Comparison of ENCODE assay signal across 27 cellular contexts in genomic region chr10:110828525-110828924, GRCh38. TPM values are rescaled to one million over a fixed set of nuclear protein-coding genes. Genes with fewer than 3 reads are reported as not detected.
DNase-seq lines count a peak whose midpoint lies in the region; ATAC-seq, FAIRE-seq and TF ChIP-seq lines count a peak whose summit lies in the region.
"Had no signal": no experiment of that assay in that cellular context is flagged by ENCODE, and none has a peak within 500 bp of the region (broad histone marks: within the 10 kb centered on the region; RNA-seq: fewer than 3 reads in every experiment).

No MANE protein-coding gene starts in this region.

- no peak overlapping the region for H3K27ac Mint-ChIP-seq in neural progenitor cell
- H3K27ac Mint-ChIP-seq: activated CD8-positive, alpha-beta T cell treated with anti-CD3 and anti-CD28 coated beads, Interleukin-2, amount 10 ng/mL, durations not matched to agents 7 days and 5 days; activated T-helper 2 cell treated with anti-CD3 and anti-CD28 coated beads, Interferon-gamma antibody, Interleukin-2, Interleukin-4, amounts not matched to agents 10 μg/mL and 5 μg/mL and 100 μg/mL, durations not matched to agents 14 hours and 24 hours and 36 hours; CD8-positive, alpha-beta T cell; GM23338; HFFc6; natural killer cell treated with Interleukin-12 subunit alpha and Interleukin-12 subunit beta and Interleukin-15 and Interleukin-18, amount 100 ng/mL, for 72 hours had no signal

- H4K20me1 ChIP-seq in K562 (replicated peaks; ENCODE audit: control insufficient read depth, insufficient read depth, low read length) (no peaks in the 10 kb centered on the region), neural progenitor cell (ENCODE audit: low read depth) (no peaks in the 10 kb centered on the region)

- no peak for TF ChIP-seq POLR2A in K562 (conservative IDR thresholded peaks at IDR 0.05)

- H3K27me3 Mint-ChIP-seq in neural progenitor cell (ENCODE audit: insufficient read depth, low read depth), result peaks cover 7% of the 10 kb centered on the region
- H3K27me3 Mint-ChIP-seq: IgD-negative memory B cell had no signal

- H3K4me1 ChIP-seq in HEK293 (ENCODE audit: control insufficient read depth, insufficient read depth, low read length), result no peaks in the 10 kb centered on the region
- no peaks in the 10 kb centered on the region; a peak in 2 of 5 replicates for H3K4me1 ChIP-seq in K562 (replicated peaks in 1 of 2; ENCODE audit: control insufficient read depth in 2 of 2, insufficient read depth in 2 of 2, low read length in 2 of 2)
- H3K4me1 ChIP-seq in neural progenitor cell, result peaks cover 26% of the 10 kb centered on the region
- H3K4me1 ChIP-seq in stomach smooth muscle (ENCODE audit: control insufficient read depth, insufficient read depth, low read length), result peaks cover 37% of the 10 kb centered on the region
- H3K4me1 ChIP-seq: SJSA1 had no signal

- H3K4me3 ChIP-seq in HEK293 (ENCODE audit: low read depth, low read length) (no peak overlapping the region), K562 (no peak overlapping the region), neural progenitor cell (no peak overlapping the region), stomach smooth muscle (ENCODE audit: low read length in 2 of 2) (peak overlapping the region in 1 of 2 donors; percentile 40)
- H3K4me3 ChIP-seq: GM23338, SJSA1, suprapubic skin had no signal

- H3K36me3 ChIP-seq in HEK293 (ENCODE audit: control insufficient read depth in 2 of 2, insufficient read depth in 1 of 2, low read length in 2 of 2) (peaks cover 7% of the 10 kb centered on the region in 2 experiments), K562 (ENCODE audit: control insufficient read depth, insufficient read depth, low read length) (peaks cover 35% of the 10 kb centered on the region; the same call in 1 of the 3 replicates), neural progenitor cell (no peaks in the 10 kb centered on the region), stomach smooth muscle (ENCODE audit: control insufficient read depth in 2 of 2, insufficient read depth in 2 of 2, low read length in 2 of 2) (no peaks in the 10 kb centered on the region)
- H3K36me3 ChIP-seq: suprapubic skin, WERI-Rb-1 had no signal

- H3K36me3 Mint-ChIP-seq in neural progenitor cell, result no peaks in the 10 kb centered on the region
- H3K36me3 Mint-ChIP-seq: CD8-positive, alpha-beta T cell; IgD-negative memory B cell; natural killer cell treated with Interleukin-12 subunit alpha and Interleukin-12 subunit beta and Interleukin-15 and Interleukin-18, amount 100 ng/mL, for 72 hours had no signal

- H3K27ac ChIP-seq in HEK293 (ENCODE audit: extremely low read depth, low read depth, low read length) (no peak overlapping the region), K562 (ENCODE audit: extremely low read depth, low read depth, low read length) (no peak overlapping the region), neural progenitor cell (no peak overlapping the region), stomach smooth muscle (ENCODE audit: low read length) (peak overlapping the region; percentile 61)
- H3K27ac ChIP-seq: SJSA1, suprapubic skin, WERI-Rb-1 had no signal

- in situ Hi-C loops in K562 (cut with MboI), result no loop called here

- WGBS in K562 (ENCODE audit: insufficient coverage, low coverage, missing lambda C conversion rate), result 35% methylated on average over 2 of the region's 2 CpGs

- H3K79me2 ChIP-seq in K562 (ENCODE audit: control insufficient read depth, insufficient read depth, low read length), result no peaks in the 10 kb centered on the region
- no peaks in the 10 kb centered on the region for H3K79me2 ChIP-seq in neural progenitor cell (ENCODE audit: low read depth)

- no peaks in the 10 kb centered on the region for H3K9me3 Mint-ChIP-seq in neural progenitor cell
- H3K9me3 Mint-ChIP-seq: activated T-helper 2 cell treated with anti-CD3 and anti-CD28 coated beads, Interferon-gamma antibody, Interleukin-2, Interleukin-4, amounts not matched to agents 10 μg/mL and 5 μg/mL and 100 μg/mL, durations not matched to agents 14 hours and 24 hours and 36 hours; CD8-positive, alpha-beta T cell; GM23338; HFFc6; IgD-negative memory B cell; natural killer cell treated with Interleukin-12 subunit alpha and Interleukin-12 subunit beta and Interleukin-15 and Interleukin-18, amount 100 ng/mL, for 72 hours had no signal

- H3K4me2 ChIP-seq in K562 (ENCODE audit: insufficient read depth, low read length), result no peak overlapping the region
- no peak overlapping the region for H3K4me2 ChIP-seq in neural progenitor cell
- H3K4me2 ChIP-seq: GM23338 had no signal

- peak overlapping the region; percentile 43 for H3K4me3 Mint-ChIP-seq in neural progenitor cell
- H3K4me3 Mint-ChIP-seq: activated CD8-positive, alpha-beta T cell treated with anti-CD3 and anti-CD28 coated beads, Interleukin-2, amount 10 ng/mL, durations not matched to agents 7 days and 5 days; CD8-positive, alpha-beta T cell; GM23338; HFFc6; IgD-negative memory B cell; natural killer cell treated with Interleukin-12 subunit alpha and Interleukin-12 subunit beta and Interleukin-15 and Interleukin-18, amount 100 ng/mL, for 72 hours had no signal

- FAIRE-seq in K562 (lab: Jason Lieb, UNC), result no peak

- no peak overlapping the region for H2AFZ ChIP-seq in K562 (ENCODE audit: low read depth, low read length)
- no peak overlapping the region for H2AFZ ChIP-seq in neural progenitor cell (replicated peaks)
- H2AFZ ChIP-seq: GM23338 had no signal

- intact Hi-C loops in K562 (cut with micrococcal nuclease), result no loop called here

- no peaks in the 10 kb centered on the region for H3K27me3 ChIP-seq in K562 (ENCODE audit: control insufficient read depth in 2 of 2, insufficient read depth in 2 of 2, low read length in 2 of 2)
- no peaks in the 10 kb centered on the region for H3K27me3 ChIP-seq in neural progenitor cell
- H3K27me3 ChIP-seq in stomach smooth muscle (ENCODE audit: control insufficient read depth in 1 of 2, insufficient read depth in 2 of 2, low read length in 2 of 2), result no peaks in the 10 kb centered on the region
- H3K27me3 ChIP-seq: BE2C, SJSA1, suprapubic skin had no signal

- CTCF ChIA-PET in HEK293 (lab: Yijun Ruan, JAX), result no interaction called here
- CTCF ChIA-PET in K562 (lab: Yijun Ruan, JAX; ENCODE audit: low intra/inter-chr PET ratio), result no interaction called here

- H3K9me3 ChIP-seq in HEK293 (ENCODE audit: control insufficient read depth, insufficient read depth, low read depth, low read length) (no peaks in the 10 kb centered on the region), K562 (replicated peaks; ENCODE audit: control insufficient read depth, insufficient read depth, low read depth, low read length) (no peaks in the 10 kb centered on the region), neural progenitor cell (ENCODE audit: low read depth) (no peaks in the 10 kb centered on the region), stomach smooth muscle (ENCODE audit: control insufficient read depth in 2 of 2, low read length in 2 of 2) (no peaks in the 10 kb centered on the region)
- H3K9me3 ChIP-seq: BE2C, SJSA1, suprapubic skin had no signal

- DNase-seq in K562 (ENCODE audit: extremely low read depth in 1 of 4, low spot score in 3 of 4) (no peak), neural progenitor cell (ENCODE audit: low spot score) (no peak), middle frontal gyrus (ENCODE audit: extremely low spot score, low spot score) (no peak), NCI-H446 treated with DMSO at 0.1 percent for 48 hours (lab: John Stamatoyannopoulos, UW) (no peak)
- DNase-seq: activated CD4-positive, alpha-beta T cell treated with anti-CD3 and anti-CD28 coated beads for 4 hours; activated CD8-positive, alpha-beta T cell treated with anti-CD3 and anti-CD28 coated beads, Interleukin-2, amount 10 ng/mL, durations not matched to agents 7 days and 5 days; activated naive CD4-positive, alpha-beta T cell treated with anti-CD3 and anti-CD28 coated beads, Interleukin-2, amount 50 U/mL, for 16 hours; BE2C; CD8-positive, alpha-beta T cell; HFFc6; midbrain; NCI-H1048; NCI-H446; NCI-H774; stimulated activated CD4-positive, alpha-beta T cell treated with anti-CD3 and anti-CD28 coated beads, Interleukin-12 subunit alpha, Interleukin-12 subunit beta, amount 100 ng/mL, for 4 hours; stimulated activated CD4-positive, alpha-beta T cell treated with anti-CD3 and anti-CD28 coated beads, Interleukin-4, amount 100 ng/mL, for 1 hour; T-helper 9 cell; WERI-Rb-1 had no signal

- no peak for TF ChIP-seq CTCF in HEK293 (tag by site-specific recombination; IDR thresholded peaks at IDR 0.05)
- no peak for TF ChIP-seq CTCF in K562 (IDR thresholded peaks at IDR 0.05 in 2 of 3, conservative IDR thresholded peaks at IDR 0.05 in 1 of 3; ENCODE audit: insufficient read depth in 2 of 3, low read depth in 1 of 3, low read length in 3 of 3)
- no peak for TF ChIP-seq CTCF in neural progenitor cell (IDR thresholded peaks at IDR 0.05)

- H3K9me1 ChIP-seq in K562 (ENCODE audit: control insufficient read depth, insufficient read depth, low read length), result no peaks in the 10 kb centered on the region

- H3F3A ChIP-seq in neural progenitor cell (ENCODE audit: low read depth), result peaks cover 5% of the 10 kb centered on the region

- POLR2A ChIA-PET in HEK293 (lab: Yijun Ruan, JAX) (interaction anchor here (1.5 kb wide), 1 partner anchor 43 kb away, joined by 3 read pairs; the partner anchor contains the start of gene PDCD4), K562 (lab: Yijun Ruan, JAX) (interaction anchor here (1.0 kb wide), 1 partner anchor 8 kb away, joined by 3 read pairs; no protein-coding TSS in a partner anchor)

- H3K9ac ChIP-seq in K562 (ENCODE audit: insufficient read depth in 1 of 2, low read depth in 2 of 2, low read length in 2 of 2) (no peak overlapping the region), neural progenitor cell (no peak overlapping the region), stomach smooth muscle (ENCODE audit: low read length in 2 of 2) (peak overlapping the region in 1 of 2 donors; percentile 39)

- no peak for TF ChIP-seq RAD21 in K562 (CRISPR knock-in tag; conservative IDR thresholded peaks at IDR 0.05 in 1 of 2, IDR thresholded peaks at IDR 0.05 in 1 of 2)

- no TSS peak for BruUV-seq in K562 (replicated peaks; lab: Mats Ljungman, UMichigan)

- TF ChIP-seq EP300 in K562 (IDR thresholded peaks at IDR 0.05; ENCODE audit: low read length), result no peak

- peaks cover 81% of the 10 kb centered on the region for H3K4me1 Mint-ChIP-seq in neural progenitor cell

- ATAC-seq in K562 (no peak), HG03196 (IDR thresholded peaks at IDR 0.05; ENCODE audit: unreplicated experiment) (no peak)
- ATAC-seq: activated CD8-positive, alpha-beta T cell treated with anti-CD3 and anti-CD28 coated beads, Interleukin-2, amount 10 ng/mL, durations not matched to agents 7 days and 5 days; CD8-positive, alpha-beta T cell; GM23338; natural killer cell treated with Interleukin-12 subunit alpha and Interleukin-12 subunit beta and Interleukin-15 and Interleukin-18, amount 100 ng/mL, for 72 hours had no signal

RNA-seq across cellular contexts. Expression of gene PDCD4, which starts 43.2 kb away (rescaled TPM):
- 9.1 and 68.5 TPM in 2 replicates for total RNA-seq in K562 (2011; cell fraction: chromatin; rRNA removed; ENCODE audit: low replicate concordance)
- total RNA-seq in K562 (2011; cell fraction: nucleolus; rRNA removed), result 2.7 and 5.9 TPM in 2 replicates
- total RNA-seq in K562 (2011; cell fraction: nucleoplasm; rRNA removed), result 15.7 and 17.2 TPM in 2 replicates
- total RNA-seq in K562 (2014; rRNA removed) (20.2 and 22.5 TPM in 2 replicates), K562 (2014; rRNA removed; fragmentation: Illumina TruSeq; extraction: Trizol) (33.7 and 44.2 TPM in 2 replicates), K562 (2015; rRNA removed; fragmentation: Illumina TruSeq; extraction: Trizol) (15.9 and 18.3 TPM in 2 replicates), K562 (2021) (28.0 and 44.1 TPM in 2 replicates), neural progenitor cell (ENCODE audit: low replicate concordance) (57.7 and 106 TPM in 2 replicates)
- polyA plus RNA-seq in K562 (2011; rRNA removed) (28.1 and 40.2 TPM in 2 replicates), K562 (2014; fragmentation: Illumina TruSeq; extraction: Trizol) (38.0 and 38.2 TPM in 2 replicates), K562 (2014; fragmentation: Nextera tagmentation; extraction: Ambion mirVana) (10 to 100 TPM; 12.9 to 18.1 TPM), K562 (2014; rRNA removed) (34.4 and 36.6 TPM in 2 replicates)
- polyA plus RNA-seq in K562 (2011; cell fraction: cytosol; rRNA removed), result 2.7 and 13.3 TPM in 2 replicates
- 11.9 and 17.6 TPM in 2 replicates for polyA plus RNA-seq in K562 (2011; cell fraction: nucleus; rRNA removed)
- polyA plus RNA-seq in K562 (2012), result 38.4 and 47.3 TPM in 2 replicates
- 37.7 and 52.1 TPM in 2 replicates for polyA minus RNA-seq in K562 (2011; rRNA and poly(A)+ RNA removed)
- polyA minus RNA-seq in K562 (2011; cell fraction: cytosol; rRNA and poly(A)+ RNA removed), result 14.9 and 17.9 TPM in 2 replicates
- 11.0 and 21.5 TPM in 2 replicates for polyA minus RNA-seq in K562 (2011; cell fraction: nucleus; rRNA and poly(A)+ RNA removed)
